Comparison of ENCODE assay signal across 8 cellular contexts in the genomic region with DNA sequence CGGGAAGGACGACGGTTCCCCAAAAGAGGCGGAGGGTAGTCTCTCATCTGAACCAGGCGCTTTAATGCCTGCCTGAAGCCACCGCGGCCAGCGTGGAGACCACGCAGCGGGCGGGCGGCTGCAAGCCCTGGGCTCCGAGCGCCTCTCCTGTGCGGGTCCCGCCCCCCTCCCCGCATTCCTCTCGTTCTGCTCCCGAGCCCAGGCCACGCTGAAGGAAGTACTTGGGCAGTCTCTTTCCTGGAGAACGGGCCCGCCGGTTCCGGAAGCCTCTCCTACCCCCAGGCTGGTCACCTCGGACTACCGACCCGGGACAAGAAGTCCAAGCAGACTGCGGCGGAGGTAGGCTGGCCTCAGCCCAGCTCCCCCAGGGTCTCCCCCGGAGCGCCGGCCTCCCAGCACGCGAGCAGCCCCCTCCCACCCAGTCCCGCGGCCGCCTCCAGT. TPM values are rescaled to one million over a fixed set of nuclear protein-coding genes. Genes with fewer than 3 reads are reported as not detected.
DNase-seq lines count a peak whose midpoint lies in the region; ATAC-seq and TF ChIP-seq lines count a peak whose summit lies in the region.

No MANE protein-coding gene starts in this region.

- H3K36me3 ChIP-seq in thymus (ENCODE audit: control insufficient read depth, insufficient read depth), result no peaks in the 10 kb centered on the region

- intact Hi-C loops in lower leg skin (cut with DNase I; ENCODE audit: low total_unique reads), result no loop called here

- H3K4me3 ChIP-seq in lower leg skin (ENCODE audit: low read depth, poor library complexity, severe bottlenecking) (peak overlapping the region; percentile 79), thymus (ENCODE audit: low read length) (peak overlapping the region; percentile 44)

- peaks cover 12% of the 10 kb centered on the region for H3K4me1 Mint-ChIP-seq in activated T-cell treated with anti-CD3 and anti-CD28 coated beads, Interleukin-2, amount 50 U/mL, for 4 hours (ENCODE audit: low read depth)
- H3K4me1 Mint-ChIP-seq in effector memory CD8-positive, alpha-beta T cell (ENCODE audit: low read depth in 2 of 2), result peaks cover 9 to 10% of the 10 kb centered on the region in 2 donors

- peak; percentile 11 to 46 for ATAC-seq in activated T-cell treated with anti-CD3 and anti-CD28 coated beads, Interleukin-2, amount 50 U/mL, for 4 hours
- ATAC-seq in HG02642 (IDR thresholded peaks at IDR 0.05; ENCODE audit: poor library complexity, unreplicated experiment), result peak; percentile 25
- no peak for ATAC-seq in effector memory CD8-positive, alpha-beta T cell (replicated peaks)

- H3K27ac ChIP-seq in thymus (ENCODE audit: low read depth), result peak overlapping the region; percentile 31

- H3K4me1 ChIP-seq in thymus (ENCODE audit: control insufficient read depth, insufficient read depth, low read length), result no peaks in the 10 kb centered on the region

- TF ChIP-seq CTCF in lower leg skin (IDR thresholded peaks at IDR 0.05), result no peak

- no peak for DNase-seq in activated T-cell treated with anti-CD3 and anti-CD28 coated beads, Interleukin-2, amount 50 U/mL, for 4 hours
- DNase-seq in activated T-cell treated with anti-CD3 and anti-CD28 coated beads for 4 hours, result no peak
- peak; percentile 52 for DNase-seq in RKO (ENCODE audit: low spot score)
- no peak for DNase-seq in effector memory CD8-positive, alpha-beta T cell
- DNase-seq in lower leg skin (ENCODE audit: low spot score in 2 of 2), result peak; percentile 17 to 92
- DNase-seq in NCI-H2171 treated with DMSO at 0.1 percent for 48 hours (lab: John Stamatoyannopoulos, UW), result no peak

- no peak overlapping the region for H3K27ac Mint-ChIP-seq in effector memory CD8-positive, alpha-beta T cell

- H3K4me3 Mint-ChIP-seq in activated T-cell treated with anti-CD3 and anti-CD28 coated beads, Interleukin-2, amount 50 U/mL, for 4 hours, result peak overlapping the region; percentile 35
- H3K4me3 Mint-ChIP-seq in effector memory CD8-positive, alpha-beta T cell, result peak overlapping the region; percentile 59 to 72

- no peaks in the 10 kb centered on the region for H3K36me3 Mint-ChIP-seq in activated T-cell treated with anti-CD3 and anti-CD28 coated beads, Interleukin-2, amount 50 U/mL, for 4 hours (ENCODE audit: insufficient read depth)
- H3K36me3 Mint-ChIP-seq in effector memory CD8-positive, alpha-beta T cell (ENCODE audit: insufficient read depth), result peaks cover 2% of the 10 kb centered on the region

- H3K27me3 ChIP-seq in thymus (ENCODE audit: control insufficient read depth, insufficient read depth), result peaks cover 38% of the 10 kb centered on the region

- no peak for TF ChIP-seq POLR2A in lower leg skin (IDR thresholded peaks at IDR 0.05)

- no peaks in the 10 kb centered on the region for H3K9me3 ChIP-seq in thymus (ENCODE audit: control insufficient read depth)

- H3K27me3 Mint-ChIP-seq in activated T-cell treated with anti-CD3 and anti-CD28 coated beads, Interleukin-2, amount 50 U/mL, for 4 hours (ENCODE audit: low read depth), result peaks cover 66% of the 10 kb centered on the region
- peaks cover 70 to 80% of the 10 kb centered on the region in 2 donors for H3K27me3 Mint-ChIP-seq in effector memory CD8-positive, alpha-beta T cell

- H3K9me3 Mint-ChIP-seq in activated T-cell treated with anti-CD3 and anti-CD28 coated beads, Interleukin-2, amount 50 U/mL, for 4 hours, result no peaks in the 10 kb centered on the region
- H3K9me3 Mint-ChIP-seq in effector memory CD8-positive, alpha-beta T cell, result no peaks in the 10 kb centered on the region

- 0% methylated on average over 14 of the region's 37 CpGs; no CpG with 5 or more reads in 1 of the 2 donors for WGBS in lower leg skin, 2 donors
- WGBS in thymus, result 2% methylated on average over 37 of the region's 37 CpGs

RNA-seq across cellular contexts. Expression of a gene that starts 0.6 kb away (rescaled TPM):
- total RNA-seq in activated T-cell treated with anti-CD3 and anti-CD28 coated beads, Interleukin-2, amount 50 U/mL, for 4 hours, result under 1 TPM in 1 of 3 donors, not detected in 2; 0.18 TPM
- total RNA-seq in lower leg skin, result 10 to 100 TPM; 11.3 to 17.5 (median 15.8) TPM
- polyA plus RNA-seq in thymus, result 17.8 TPM

RNA-seq across cellular contexts. Expression of a gene that starts 53.1 kb away (rescaled TPM):
- total RNA-seq in activated T-cell treated with anti-CD3 and anti-CD28 coated beads, Interleukin-2, amount 50 U/mL, for 4 hours, result not detected
- total RNA-seq in lower leg skin, result under 1 TPM in 3 of 4 donors, not detected in 1; 0.10 to 0.80 (median 0.16) TPM
- polyA plus RNA-seq in thymus, result 0.50 TPM

Comparison
In these comparisons a context has a peak if more than half of its experiments do, and no peak if none do; other contexts are left out.
1. DNase-seq: peak in RKO (single experiment) and lower leg skin (2 of 2); none in activated T-cell treated with anti-CD3 and anti-CD28 coated beads, Interleukin-2, amount 50 U/mL, for 4 hours (single experiment), activated T-cell treated with anti-CD3 and anti-CD28 coated beads for 4 hours (single experiment), effector memory CD8-positive, alpha-beta T cell (0 of 3) and NCI-H2171 treated with DMSO at 0.1 percent for 48 hours (single experiment).
2. RNA of a gene that starts 0.6 kb away (total RNA-seq): 11.3 to 17.5 TPM in lower leg skin; 0.18 TPM in activated T-cell treated with anti-CD3 and anti-CD28 coated beads, Interleukin-2, amount 50 U/mL, for 4 hours; every median in the first group is over 10 times any median in the second.